ENCODE assay signal across 11 cellular contexts in genomic region chr22:23800297-23801237, GRCh38. TPM values are rescaled to one million over a fixed set of nuclear protein-coding genes. Genes with fewer than 3 reads are reported as not detected.
DNase-seq lines count a peak whose midpoint lies in the region; ATAC-seq and TF ChIP-seq lines count a peak whose summit lies in the region.
"Had no signal": no experiment of that assay in that cellular context is flagged by ENCODE, and none has a peak within 500 bp of the region (broad histone marks: within the 10 kb centered on the region; RNA-seq: fewer than 3 reads in every experiment).

No MANE protein-coding gene starts in this region.

- no peaks in the 10 kb centered on the region for H3K4me1 ChIP-seq in smooth muscle cell (ENCODE audit: low read depth)
- H3K4me1 ChIP-seq in osteoblast (ENCODE audit: insufficient read depth, low read length), result no peaks in the 10 kb centered on the region
- H3K4me1 ChIP-seq: sigmoid colon had no signal

- H3K36me3 ChIP-seq in smooth muscle cell (ENCODE audit: low read depth) (peaks cover 18% of the 10 kb centered on the region), osteoblast (ENCODE audit: insufficient read depth, low read length) (peaks cover 70% of the 10 kb centered on the region)

- ATAC-seq in GM19438 (IDR thresholded peaks at IDR 0.05; ENCODE audit: low read depth, unreplicated experiment) (peak; percentile 51), HG03060 (IDR thresholded peaks at IDR 0.05; ENCODE audit: low read depth, unreplicated experiment) (peak; percentile 68)
- peak; percentile 48 for ATAC-seq in activated naive CD8-positive, alpha-beta T cell treated with anti-CD3 and anti-CD28 coated beads, Interleukin-2, amount 50 U/mL, for 24 hours
- ATAC-seq: PC-3 had no signal

- H4K20me1 ChIP-seq in smooth muscle cell (ENCODE audit: low read depth) (peaks cover 86% of the 10 kb centered on the region), osteoblast (ENCODE audit: insufficient read depth, low read length) (peaks cover 13% of the 10 kb centered on the region)

- no peak overlapping the region for H3K4me3 Mint-ChIP-seq in activated naive CD8-positive, alpha-beta T cell treated with anti-CD3 and anti-CD28 coated beads, Interleukin-2, amount 50 U/mL, for 24 hours

- peaks cover 7% of the 10 kb centered on the region for H3K4me1 Mint-ChIP-seq in activated naive CD8-positive, alpha-beta T cell treated with anti-CD3 and anti-CD28 coated beads, Interleukin-2, amount 50 U/mL, for 24 hours

- 97% methylated on average over 18 of the region's 18 CpGs for WGBS in smooth muscle cell (ENCODE audit: low lambda C conversion rate)

- peak overlapping the region; percentile 25 for H3K27ac Mint-ChIP-seq in activated naive CD8-positive, alpha-beta T cell treated with anti-CD3 and anti-CD28 coated beads, Interleukin-2, amount 50 U/mL, for 24 hours

- H2AFZ ChIP-seq in smooth muscle cell (ENCODE audit: low read depth), result no peak overlapping the region
- H2AFZ ChIP-seq in osteoblast (ENCODE audit: low read length), result no peak overlapping the region

- H3K27me3 ChIP-seq in smooth muscle cell (ENCODE audit: low read depth) (no peaks in the 10 kb centered on the region), osteoblast (ENCODE audit: insufficient read depth, low read length) (no peaks in the 10 kb centered on the region)
- H3K27me3 ChIP-seq: sigmoid colon had no signal

- H3K36me3 Mint-ChIP-seq in activated naive CD8-positive, alpha-beta T cell treated with anti-CD3 and anti-CD28 coated beads, Interleukin-2, amount 50 U/mL, for 24 hours (ENCODE audit: low read depth), result peaks cover 48% of the 10 kb centered on the region

- H3K27ac ChIP-seq in smooth muscle cell (ENCODE audit: low read depth), result no peak overlapping the region
- H3K27ac ChIP-seq in osteoblast (ENCODE audit: low read depth, low read length), result no peak overlapping the region
- H3K27ac ChIP-seq: sigmoid colon had no signal

- H3K27me3 Mint-ChIP-seq in activated naive CD8-positive, alpha-beta T cell treated with anti-CD3 and anti-CD28 coated beads, Interleukin-2, amount 50 U/mL, for 24 hours, result no peaks in the 10 kb centered on the region

- H3K79me2 ChIP-seq in smooth muscle cell (ENCODE audit: low read depth), result no peaks in the 10 kb centered on the region
- H3K79me2 ChIP-seq in osteoblast (ENCODE audit: insufficient read depth, low read length), result peaks cover 3% of the 10 kb centered on the region

- H3K4me2 ChIP-seq in smooth muscle cell (no peak overlapping the region), osteoblast (ENCODE audit: insufficient read depth, low read length) (no peak overlapping the region)

- H3K9me3 Mint-ChIP-seq in activated naive CD8-positive, alpha-beta T cell treated with anti-CD3 and anti-CD28 coated beads, Interleukin-2, amount 50 U/mL, for 24 hours, result no peaks in the 10 kb centered on the region

- H3K9ac ChIP-seq in smooth muscle cell (ENCODE audit: low read depth), result no peak overlapping the region

- DNase-seq in GM12865 (ENCODE audit: low read depth), result peak; percentile 93
- DNase-seq in activated naive CD8-positive, alpha-beta T cell treated with anti-CD3 and anti-CD28 coated beads, Interleukin-2, amount 50 U/mL, for 24 hours, result peak; percentile 12
- DNase-seq in smooth muscle cell (lab: John Stamatoyannopoulos, UW; ENCODE audit: unreplicated experiment), result no peak
- no peak for DNase-seq in osteoblast (ENCODE audit: insufficient read length, low spot score, missing footprints)
- DNase-seq in occipital lobe (lab: John Stamatoyannopoulos, UW), result no peak
- no peak for DNase-seq in DMS53 (lab: John Stamatoyannopoulos, UW)
- DNase-seq: NCI-H1105 treated with DMSO at 0.1 percent for 48 hours, PC-3, sigmoid colon had no signal

- no peaks in the 10 kb centered on the region for H3K9me3 ChIP-seq in smooth muscle cell (replicated peaks; ENCODE audit: low read depth)
- H3K9me3 ChIP-seq in osteoblast (ENCODE audit: low read depth, low read length), result no peaks in the 10 kb centered on the region
- H3K9me3 ChIP-seq: sigmoid colon had no signal

- TF ChIP-seq CTCF in GM12865 (IDR thresholded peaks at IDR 0.05; ENCODE audit: insufficient read depth, low read depth, low read length, missing control alignments) (no peak), smooth muscle cell (IDR thresholded peaks at IDR 0.05; ENCODE audit: borderline replicate concordance, insufficient read depth, poor library complexity, severe bottlenecking) (no peak), osteoblast (IDR thresholded peaks at IDR 0.05; ENCODE audit: extremely low read depth, low read depth, low read length) (no peak)

- H3F3A ChIP-seq in smooth muscle cell (ENCODE audit: low read depth), result peaks cover 7% of the 10 kb centered on the region

- peak overlapping the region; percentile 47 for H3K4me3 ChIP-seq in GM12865 (ENCODE audit: low read depth, low read length)
- no peak overlapping the region for H3K4me3 ChIP-seq in smooth muscle cell
- H3K4me3 ChIP-seq in osteoblast (ENCODE audit: insufficient read depth, low read length), result no peak overlapping the region
- H3K4me3 ChIP-seq: sigmoid colon had no signal

RNA-seq across cellular contexts. Expression of gene SMARCB1, which starts 13.8 kb away (rescaled TPM):
- 65.8 and 93.4 TPM in 2 replicates for total RNA-seq in smooth muscle cell
- 93.8 and 124 TPM in 2 replicates for polyA plus RNA-seq in smooth muscle cell
- total RNA-seq in osteoblast, result 49.2 and 51.3 TPM in 2 replicates
- total RNA-seq in occipital lobe, result 19.7 TPM

RNA-seq across cellular contexts. Expression of gene MMP11, which starts 27.9 kb away (rescaled TPM):
- total RNA-seq in smooth muscle cell, result 10.9 and 17.4 TPM in 2 replicates
- 25.1 and 30.6 TPM in 2 replicates for polyA plus RNA-seq in smooth muscle cell
- 23.5 and 41.3 TPM in 2 replicates for total RNA-seq in osteoblast
- total RNA-seq in occipital lobe, result 14.8 TPM

RNA-seq across cellular contexts. Expression of gene CHCHD10, which starts 32.8 kb away (rescaled TPM):
- total RNA-seq in smooth muscle cell (4.9 and 6.0 TPM in 2 replicates), osteoblast (0.88 and 1.1 TPM in 2 replicates), occipital lobe (3.4 TPM)
- polyA plus RNA-seq in smooth muscle cell, result 53.1 and 57.6 TPM in 2 replicates

RNA-seq across cellular contexts. Expression of gene C22orf15, which starts 37.8 kb away (rescaled TPM):
- total RNA-seq in smooth muscle cell (not detected in 2 replicates), osteoblast (0.72 and 0.88 TPM in 2 replicates), occipital lobe (not detected)
- 0.57 and 1.5 TPM in 2 replicates for polyA plus RNA-seq in smooth muscle cell
- total RNA-seq: PC-3 had no signal

RNA-seq across cellular contexts. Expression of gene DERL3, which starts 38.2 kb away (rescaled TPM):
- total RNA-seq in smooth muscle cell (0.40 and 0.63 TPM in 2 replicates), osteoblast (0.36 and 0.59 TPM in 2 replicates), occipital lobe (0.62 TPM)
- 2.0 and 4.2 TPM in 2 replicates for polyA plus RNA-seq in smooth muscle cell
- total RNA-seq: PC-3 had no signal

Comparison
In these comparisons a context has a peak if more than half of its experiments do, and no peak if none do; other contexts are left out.
1. DNase-seq: peak in GM12865 (single experiment) and activated naive CD8-positive, alpha-beta T cell treated with anti-CD3 and anti-CD28 coated beads, Interleukin-2, amount 50 U/mL, for 24 hours (single experiment); none in smooth muscle cell (single experiment), osteoblast (single experiment), occipital lobe (single experiment) and DMS53 (single experiment).
2. Peak in every context shown above with its lines, with median percentiles within 50 percentile points of each other: ATAC-seq.